8 cellular contexts compared by ENCODE assay signal in genomic region chr1:155910621-155911121, GRCh38. TPM values are rescaled to one million over a fixed set of nuclear protein-coding genes. Genes with fewer than 3 reads are reported as not detected.
A peak's percentile ranks its signal among the peaks of the same experiment; 100 is the strongest.
DNase-seq lines count a peak whose midpoint lies in the region; ATAC-seq, FAIRE-seq and TF ChIP-seq lines count a peak whose summit lies in the region.

No MANE protein-coding gene starts in this region.

- H3K9me3 ChIP-seq in iPS DF 6.9 (ENCODE audit: control insufficient read depth, insufficient read depth, low read length) = no peaks in the 10 kb centered on the region

- peaks cover 39% of the 10 kb centered on the region for H3F3A ChIP-seq in GM23338 (replicated peaks; ENCODE audit: low read depth)

- peak overlapping the region; percentile 91 for H3K27ac Mint-ChIP-seq in GM23338

- H3K27me3 Mint-ChIP-seq in GM23338 (ENCODE audit: insufficient read depth, low read depth, poor library complexity) = peaks cover 6% of the 10 kb centered on the region

- H3K9me2 ChIP-seq in GM23338 (ENCODE audit: insufficient read depth) = no peaks in the 10 kb centered on the region

- H3K4me2 ChIP-seq in GM23338 = peak overlapping the region; percentile 91

- H3K27me3 ChIP-seq in GM23338 (ENCODE audit: insufficient read depth) (no peaks in the 10 kb centered on the region), iPS DF 6.9 (ENCODE audit: control insufficient read depth, insufficient read depth, low read length) (no peaks in the 10 kb centered on the region)

- peaks cover 20% of the 10 kb centered on the region for H3K79me2 ChIP-seq in GM23338 (replicated peaks; ENCODE audit: insufficient read depth)

- H3K27ac ChIP-seq in GM23338 (ENCODE audit: low read depth) = no peak overlapping the region
- no peak overlapping the region for H3K27ac ChIP-seq in iPS DF 6.9 (ENCODE audit: low read length)

- no peak for FAIRE-seq in D721Med (lab: Jason Lieb, UNC)

- H3K36me3 ChIP-seq in GM23338 (ENCODE audit: insufficient read depth) = peaks cover 37% of the 10 kb centered on the region
- H3K36me3 ChIP-seq in iPS DF 6.9 (ENCODE audit: control insufficient read depth, insufficient read depth, low read length) = peaks cover 12% of the 10 kb centered on the region

- peaks cover 64% of the 10 kb centered on the region for H3K36me3 Mint-ChIP-seq in GM23338 (ENCODE audit: low read depth)

- ATAC-seq in GM23338 (peak; percentile 71), GM21360 (IDR thresholded peaks at IDR 0.05; ENCODE audit: unreplicated experiment) (no peak)

- TF ChIP-seq CTCF in D721Med (IDR thresholded peaks at IDR 0.05; ENCODE audit: insufficient read depth, missing control alignments) (peak; percentile 18), GM23338 (conservative IDR thresholded peaks at IDR 0.05; ENCODE audit: low read depth in 2 of 2) (peak; percentile 33 to 48; a peak in 3 of 4 replicates)

- H3K4me3 Mint-ChIP-seq in GM23338 = peak overlapping the region; percentile 88

- DNase-seq in D721Med (ENCODE audit: insufficient read length, low spot score) (no peak), GM23338 (ENCODE audit: low spot score) (peak; percentile 54), NCI-H526 treated with DMSO at 0.1 percent for 48 hours (lab: John Stamatoyannopoulos, UW) (peak; percentile 54), astrocyte of the hippocampus (ENCODE audit: low read depth, low spot score) (peak; percentile 75), iPS DF 6.9 (ENCODE audit: low read depth, low spot score) (no peak), renal cortical epithelial cell (ENCODE audit: low read depth) (peak; percentile 36), ureter (ENCODE audit: low spot score) (no peak)

- 0 out of 2 replicates have a peak overlapping the region, but pooled peaks have one; percentile 60 for H2AFZ ChIP-seq in GM23338

- peaks cover 13% of the 10 kb centered on the region; the same call in 2 of the 3 replicates for H3K4me1 Mint-ChIP-seq in GM23338

- peak overlapping the region; percentile 83 for H3K4me3 ChIP-seq in GM23338
- H3K4me3 ChIP-seq in iPS DF 6.9 (ENCODE audit: low read length) = peak overlapping the region; percentile 98; the same call in 1 of the 2 replicates

- no CpG with 5 or more reads among the region's 11 CpGs for WGBS in iPS DF 6.9 (ENCODE audit: insufficient coverage, insufficient read length)

- H3K9me3 Mint-ChIP-seq in GM23338 = no peaks in the 10 kb centered on the region

- peaks cover 26% of the 10 kb centered on the region for H4K20me1 ChIP-seq in GM23338 (replicated peaks; ENCODE audit: insufficient read depth)

- H3K4me1 ChIP-seq in GM23338 (ENCODE audit: insufficient read depth) (peaks cover 5% of the 10 kb centered on the region; the same call in 1 of the 2 replicates), iPS DF 6.9 (ENCODE audit: control insufficient read depth, insufficient read depth, low read length) (no peaks in the 10 kb centered on the region)

TF ChIP-seq in GM23338, 12 proteins besides CTCF, POLR2A, EP300 and RAD21:
- TF ChIP-seq ZNF114 (CRISPR knock-in tag; IDR thresholded peaks at IDR 0.05) (no peak), JUNB (IDR thresholded peaks at IDR 0.05; ENCODE audit: unreplicated experiment) (no peak), CREB1 (CRISPR knock-in tag; IDR thresholded peaks at IDR 0.05; ENCODE audit: low read depth) (no peak), EZH2 (IDR thresholded peaks at IDR 0.05; ENCODE audit: low read depth, unreplicated experiment) (no peak), REST (IDR thresholded peaks at IDR 0.05; ENCODE audit: unreplicated experiment) (no peak), STAT1 (IDR thresholded peaks at IDR 0.05; ENCODE audit: unreplicated experiment) (no peak), ZNF331 (CRISPR knock-in tag; IDR thresholded peaks at IDR 0.05; ENCODE audit: low read depth) (no peak)

RNA-seq across cellular contexts. Expression of gene RIT1, which starts 0.5 kb away (rescaled TPM):
- 15.8 and 24.4 TPM in 2 replicates for total RNA-seq in GM23338 (2014; rRNA removed; shearing (Covaris generic))
- polyA plus RNA-seq in GM23338 (2016; fragmentation: Nextera tagmentation; extraction: Ambion mirVana) = 19.3 and 21.5 TPM in 2 replicates
- 38.4 and 88.2 TPM in 2 replicates for total RNA-seq in renal cortical epithelial cell
- 29.8 TPM for total RNA-seq in ureter

RNA-seq across cellular contexts. Expression of gene KHDC4, which starts 23.5 kb away (rescaled TPM):
- total RNA-seq in GM23338 (2014; rRNA removed; shearing (Covaris generic)) = 56.0 and 57.7 TPM in 2 replicates
- polyA plus RNA-seq in GM23338 (2016; fragmentation: Nextera tagmentation; extraction: Ambion mirVana) = 41.2 and 47.1 TPM in 2 replicates
- total RNA-seq in renal cortical epithelial cell (16.8 and 39.1 TPM in 2 replicates), ureter (83.8 TPM)

RNA-seq across cellular contexts. Expression of gene RXFP4, which starts 30.8 kb away (rescaled TPM):
- not detected in 2 replicates for total RNA-seq in GM23338 (2014; rRNA removed; shearing (Covaris generic))
- 0.23 TPM in 1 of 2 replicates, not detected in the other for polyA plus RNA-seq in GM23338 (2016; fragmentation: Nextera tagmentation; extraction: Ambion mirVana)
- not detected in 2 replicates for total RNA-seq in renal cortical epithelial cell
- not detected for total RNA-seq in ureter

RNA-seq across cellular contexts. Expression of gene SYT11, which starts 51.3 kb away (rescaled TPM):
- total RNA-seq in GM23338 (2014; rRNA removed; shearing (Covaris generic)) = 15.9 and 17.4 TPM in 2 replicates
- 3.9 and 4.7 TPM in 2 replicates for polyA plus RNA-seq in GM23338 (2016; fragmentation: Nextera tagmentation; extraction: Ambion mirVana)
- total RNA-seq in renal cortical epithelial cell (20.3 and 35.1 TPM in 2 replicates), ureter (11.3 TPM)

RNA-seq across cellular contexts. Expression of gene GON4L, which starts 53.7 kb away (rescaled TPM):
- total RNA-seq in GM23338 (2014; rRNA removed; shearing (Covaris generic)) = 37.6 and 45.2 TPM in 2 replicates
- 85.7 and 93.1 TPM in 2 replicates for polyA plus RNA-seq in GM23338 (2016; fragmentation: Nextera tagmentation; extraction: Ambion mirVana)
- total RNA-seq in renal cortical epithelial cell = 17.4 and 46.1 TPM in 2 replicates
- total RNA-seq in ureter = 82.9 TPM

Comparison
In these comparisons a context has a peak if more than half of its experiments do, and no peak if none do; other contexts are left out.
1. DNase-seq: peak in GM23338 (single experiment), NCI-H526 treated with DMSO at 0.1 percent for 48 hours (single experiment), astrocyte of the hippocampus (single experiment) and renal cortical epithelial cell (single experiment); none in D721Med (single experiment), iPS DF 6.9 (single experiment) and ureter (single experiment).